ENCODE assay signal across 8 cellular contexts in the genomic region with DNA sequence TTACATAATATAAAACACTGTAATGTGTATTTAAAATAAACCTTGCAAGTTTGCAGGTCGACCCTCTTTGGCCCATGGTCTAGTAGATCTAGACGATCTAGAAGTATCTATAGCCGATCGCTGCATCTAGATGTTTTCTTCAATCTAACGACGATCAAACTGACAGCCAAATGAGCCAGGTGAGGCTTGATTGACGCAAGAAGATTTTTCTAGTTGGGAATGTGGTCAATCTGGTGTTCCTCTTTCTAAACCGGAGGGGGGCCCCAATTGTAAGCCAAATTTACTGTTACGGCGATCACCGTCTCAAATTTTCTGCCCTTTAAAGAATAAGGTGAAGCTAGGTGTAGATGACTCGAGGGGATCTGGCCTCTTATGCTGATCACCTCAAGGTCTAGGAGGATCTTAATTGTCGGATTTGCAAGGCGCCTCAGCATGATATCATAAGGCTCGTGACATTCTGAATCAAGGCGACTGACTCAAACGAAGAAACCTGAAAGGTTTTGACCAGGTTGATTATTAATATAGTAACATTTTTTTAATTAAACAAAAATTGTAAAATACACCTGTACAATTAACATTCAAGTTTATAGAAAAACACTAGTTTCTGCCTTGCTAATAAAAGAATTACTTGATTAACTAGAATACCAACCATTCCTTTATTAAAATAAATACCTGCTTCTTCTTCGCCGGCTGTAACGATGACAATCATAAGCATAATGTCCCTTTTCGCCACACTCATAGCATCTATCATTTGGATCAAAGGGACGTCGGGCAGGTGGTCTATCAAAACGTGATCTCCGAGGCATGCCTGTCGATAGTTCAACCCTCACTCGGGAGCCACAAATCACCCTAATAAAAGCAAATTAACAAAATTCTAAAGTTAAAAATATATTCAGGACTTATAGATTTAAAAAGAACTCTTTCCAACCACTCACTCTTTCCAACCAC. TPM values are rescaled to one million over a fixed set of nuclear protein-coding genes. Genes with fewer than 3 reads are reported as not detected.
DNase-seq lines count a peak whose midpoint lies in the region; ATAC-seq, FAIRE-seq and TF ChIP-seq lines count a peak whose summit lies in the region.

No MANE protein-coding gene starts in this region.

- peak overlapping the region; percentile 24 for H3K27ac ChIP-seq in CD4-positive, alpha-beta T cell (ENCODE audit: low read depth, low read length)
- H3K27ac ChIP-seq in dorsolateral prefrontal cortex (peak overlapping the region in 14 of 59 donors; percentile 89 to 100 (median 99)), neural cell (ENCODE audit: low read length) (no peak overlapping the region)

- H3K9me3 Mint-ChIP-seq in CD4-positive, alpha-beta T cell: no peaks in the 10 kb centered on the region

- H3K36me3 ChIP-seq in Loucy (ENCODE audit: insufficient read depth, low read length): peaks cover 61% of the 10 kb centered on the region
- peaks cover 35% of the 10 kb centered on the region for H3K36me3 ChIP-seq in neural cell (ENCODE audit: insufficient read depth, low read length)

- H3K36me3 Mint-ChIP-seq in CD4-positive, alpha-beta T cell (ENCODE audit: low read depth): peaks cover 80% of the 10 kb centered on the region

- H2AFZ ChIP-seq in Loucy (ENCODE audit: low read length) (no peak overlapping the region), neural cell (ENCODE audit: low read depth, low read length) (no peak overlapping the region)

- no peak for ATAC-seq in CD4-positive, alpha-beta T cell (ENCODE audit: poor library complexity)
- no peak for ATAC-seq in esophagus mucosa

- peak overlapping the region; percentile 100 for H3K4me3 ChIP-seq in Loucy (ENCODE audit: low read length, poor library complexity, severe bottlenecking)
- H3K4me3 ChIP-seq in dorsolateral prefrontal cortex: peak overlapping the region; percentile 53 to 99 (median 91)
- H3K4me3 ChIP-seq in neural cell (ENCODE audit: low read length): peak overlapping the region; percentile 96

- H4K20me1 ChIP-seq in Loucy (ENCODE audit: insufficient read depth, low read length, poor library complexity, severe bottlenecking): peaks cover 69% of the 10 kb centered on the region
- peaks cover 19% of the 10 kb centered on the region for H4K20me1 ChIP-seq in neural cell (ENCODE audit: insufficient read depth)

- peak overlapping the region; percentile 99 for H3K9ac ChIP-seq in Loucy (ENCODE audit: low read depth, low read length, poor library complexity, severe bottlenecking)
- H3K9ac ChIP-seq in neural cell (ENCODE audit: low read length): peak overlapping the region; percentile 100

- TF ChIP-seq RAD21 in neural cell (conservative IDR thresholded peaks at IDR 0.05): no peak

- peak overlapping the region; percentile 94 for H3K27ac Mint-ChIP-seq in CD4-positive, alpha-beta T cell

- H3K4me2 ChIP-seq in Loucy (ENCODE audit: low read depth, low read length, poor library complexity, severe bottlenecking) (peak overlapping the region; percentile 89), neural cell (ENCODE audit: low read length) (peak overlapping the region; percentile 59)

- intact Hi-C loops in CD4-positive, alpha-beta T cell (cut with DNase I, micrococcal nuclease): loop anchor here in 1 of 2 experiments (10.0 kb wide), 1 partner anchor 1664 kb away; a partner anchor contains a TSS
- intact Hi-C loops in dorsolateral prefrontal cortex (cut with DNase I) (no loop called here), posterior cingulate gyrus (cut with DNase I) (no loop called here)

- no peak for DNase-seq in CD4-positive, alpha-beta T cell
- DNase-seq in dorsolateral prefrontal cortex (no peak), posterior cingulate gyrus (no peak), HT-29 (ENCODE audit: low spot score) (no peak), GM19239 (ENCODE audit: insufficient read length, low spot score) (no peak)

- H3F3A ChIP-seq in Loucy (ENCODE audit: low read depth) (peaks cover 7% of the 10 kb centered on the region; the same call in 1 of the 2 replicates), neural cell (ENCODE audit: insufficient read depth, low read length, poor library complexity, severe bottlenecking) (no peaks in the 10 kb centered on the region)

- TF ChIP-seq CTCF in CD4-positive, alpha-beta T cell (IDR thresholded peaks at IDR 0.05): no peak
- TF ChIP-seq CTCF in Loucy (conservative IDR thresholded peaks at IDR 0.05; ENCODE audit: low read length) (no peak), dorsolateral prefrontal cortex (IDR thresholded peaks at IDR 0.05 in 54 of 56, conservative IDR thresholded peaks at IDR 0.05 in 2 of 56; ENCODE audit: low read depth in 1 of 56, partially characterized antibody in 56 of 56) (no peak), neural cell (IDR thresholded peaks at IDR 0.05; ENCODE audit: poor library complexity, severe bottlenecking) (no peak)

- H3K4me3 Mint-ChIP-seq in CD4-positive, alpha-beta T cell: peak overlapping the region; percentile 99

- H3K9me3 ChIP-seq in CD4-positive, alpha-beta T cell (ENCODE audit: control insufficient read depth, low read length): no peaks in the 10 kb centered on the region
- no peaks in the 10 kb centered on the region for H3K9me3 ChIP-seq in Loucy (ENCODE audit: insufficient read depth, low read depth, low read length)
- H3K9me3 ChIP-seq in neural cell (ENCODE audit: low read length): no peaks in the 10 kb centered on the region

- H3K79me2 ChIP-seq in Loucy (ENCODE audit: insufficient read depth, low read length): peaks cover 70% of the 10 kb centered on the region
- peaks cover 59% of the 10 kb centered on the region for H3K79me2 ChIP-seq in neural cell (replicated peaks; ENCODE audit: insufficient read depth, low read length)

- FAIRE-seq in GM19239 (lab: Jason Lieb, UNC): no peak

- H3K9me2 ChIP-seq in Loucy (replicated peaks; ENCODE audit: low read depth, low read length): no peaks in the 10 kb centered on the region
- no peaks in the 10 kb centered on the region for H3K9me2 ChIP-seq in neural cell (ENCODE audit: insufficient read depth, low read length)

- CTCF ChIA-PET in CD4-positive, alpha-beta T cell (lab: Charles Lee): interaction anchor here (1.9 kb wide), 1 partner anchor 146 kb away, joined by 7 read pairs; no protein-coding TSS in a partner anchor

- peaks cover 57% of the 10 kb centered on the region for H3K4me1 ChIP-seq in Loucy (ENCODE audit: insufficient read depth, low read length, poor library complexity, severe bottlenecking)

- no peaks in the 10 kb centered on the region for H3K27me3 ChIP-seq in CD4-positive, alpha-beta T cell (ENCODE audit: control insufficient read depth, insufficient read depth, low read length)
- H3K27me3 ChIP-seq in Loucy (ENCODE audit: insufficient read depth, low read length, poor library complexity, severe bottlenecking) (peaks cover 15% of the 10 kb centered on the region), dorsolateral prefrontal cortex (no peaks in the 10 kb centered on the region), neural cell (ENCODE audit: insufficient read depth, low read depth, low read length) (no peaks in the 10 kb centered on the region)

- TF ChIP-seq EP300 in neural cell (conservative IDR thresholded peaks at IDR 0.05; ENCODE audit: poor library complexity, severe bottlenecking): no peak

- H3K4me1 Mint-ChIP-seq in CD4-positive, alpha-beta T cell (ENCODE audit: low read depth): peaks cover 77% of the 10 kb centered on the region

- peaks cover 4% of the 10 kb centered on the region for H3K27me3 Mint-ChIP-seq in CD4-positive, alpha-beta T cell

- POLR2A ChIA-PET in CD4-positive, alpha-beta T cell (lab: Charles Lee): interaction anchor here (0.6 to 3.9 kb wide), 7 partner anchors 9 to 167 kb away, joined by 3 to 136 read pairs (median 31); a partner anchor contains a TSS

TF ChIP-seq in neural cell, 6 proteins besides CTCF, POLR2A, EP300 and RAD21:
- TF ChIP-seq POLR2AphosphoS5 (IDR thresholded peaks at IDR 0.05) (no peak), SMC3 (conservative IDR thresholded peaks at IDR 0.05; ENCODE audit: poor library complexity) (no peak), EZH2 (IDR thresholded peaks at IDR 0.05; ENCODE audit: borderline replicate concordance, insufficient read depth, low read length, poor library complexity, severe bottlenecking) (no peak), MXI1 (conservative IDR thresholded peaks at IDR 0.05; ENCODE audit: poor library complexity, severe bottlenecking) (no peak), TAF1 (IDR thresholded peaks at IDR 0.05; ENCODE audit: low read depth) (no peak)
- TF ChIP-seq, protein P1, sequence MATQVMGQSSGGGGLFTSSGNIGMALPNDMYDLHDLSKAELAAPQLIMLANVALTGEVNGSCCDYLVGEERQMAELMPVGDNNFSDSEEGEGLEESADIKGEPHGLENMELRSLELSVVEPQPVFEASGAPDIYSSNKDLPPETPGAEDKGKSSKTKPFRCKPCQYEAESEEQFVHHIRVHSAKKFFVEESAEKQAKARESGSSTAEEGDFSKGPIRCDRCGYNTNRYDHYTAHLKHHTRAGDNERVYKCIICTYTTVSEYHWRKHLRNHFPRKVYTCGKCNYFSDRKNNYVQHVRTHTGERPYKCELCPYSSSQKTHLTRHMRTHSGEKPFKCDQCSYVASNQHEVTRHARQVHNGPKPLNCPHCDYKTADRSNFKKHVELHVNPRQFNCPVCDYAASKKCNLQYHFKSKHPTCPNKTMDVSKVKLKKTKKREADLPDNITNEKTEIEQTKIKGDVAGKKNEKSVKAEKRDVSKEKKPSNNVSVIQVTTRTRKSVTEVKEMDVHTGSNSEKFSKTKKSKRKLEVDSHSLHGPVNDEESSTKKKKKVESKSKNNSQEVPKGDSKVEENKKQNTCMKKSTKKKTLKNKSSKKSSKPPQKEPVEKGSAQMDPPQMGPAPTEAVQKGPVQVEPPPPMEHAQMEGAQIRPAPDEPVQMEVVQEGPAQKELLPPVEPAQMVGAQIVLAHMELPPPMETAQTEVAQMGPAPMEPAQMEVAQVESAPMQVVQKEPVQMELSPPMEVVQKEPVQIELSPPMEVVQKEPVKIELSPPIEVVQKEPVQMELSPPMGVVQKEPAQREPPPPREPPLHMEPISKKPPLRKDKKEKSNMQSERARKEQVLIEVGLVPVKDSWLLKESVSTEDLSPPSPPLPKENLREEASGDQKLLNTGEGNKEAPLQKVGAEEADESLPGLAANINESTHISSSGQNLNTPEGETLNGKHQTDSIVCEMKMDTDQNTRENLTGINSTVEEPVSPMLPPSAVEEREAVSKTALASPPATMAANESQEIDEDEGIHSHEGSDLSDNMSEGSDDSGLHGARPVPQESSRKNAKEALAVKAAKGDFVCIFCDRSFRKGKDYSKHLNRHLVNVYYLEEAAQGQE (IDR thresholded peaks at IDR 0.05; ENCODE audit: borderline replicate concordance): no peak

RNA-seq across cellular contexts. Expression of a gene that starts 2.0 kb away (rescaled TPM):
- 100 to 1,000 TPM; 550 to 557 TPM for total RNA-seq in CD4-positive, alpha-beta T cell
- total RNA-seq in dorsolateral prefrontal cortex: 100 to 1,000 TPM in 28 of 120 experiments, 10 to 100 TPM in 92; 66.9 to 135 (median 93.8) TPM
- polyA plus RNA-seq in neural cell: 278 and 286 TPM in 2 replicates
- polyA minus RNA-seq in neural cell: 179 and 191 TPM in 2 replicates
- total RNA-seq in HT-29 (2014; rRNA removed; shearing (Covaris generic)): 124 and 133 TPM in 2 replicates
- total RNA-seq in esophagus mucosa: 96.2 TPM

RNA-seq across cellular contexts. Expression of a gene that starts 28.9 kb away (rescaled TPM):
- 1 to 10 TPM; 1.2 to 2.1 TPM for total RNA-seq in CD4-positive, alpha-beta T cell
- total RNA-seq in dorsolateral prefrontal cortex (10 to 100 TPM in 83 of 120 experiments, 1 to 10 TPM in 37; 6.5 to 19.1 (median 11.1) TPM), esophagus mucosa (7.9 TPM)
- polyA plus RNA-seq in neural cell: 8.7 and 12.4 TPM in 2 replicates
- polyA minus RNA-seq in neural cell: 8.3 and 10.1 TPM in 2 replicates
- 6.9 and 9.0 TPM in 2 replicates for total RNA-seq in HT-29 (2014; rRNA removed; shearing (Covaris generic))
